ENCODE assay signal across 22 cellular contexts in genomic region chr1:26780344-26780957, GRCh38. TPM values are rescaled to one million over a fixed set of nuclear protein-coding genes. Genes with fewer than 3 reads are reported as not detected.
DNase-seq lines count a peak whose midpoint lies in the region; ATAC-seq and TF ChIP-seq lines count a peak whose summit lies in the region.
"Had no signal": no experiment of that assay in that cellular context is flagged by ENCODE, and none has a peak within 500 bp of the region (broad histone marks: within the 10 kb centered on the region; RNA-seq: fewer than 3 reads in every experiment).

No MANE protein-coding gene starts in this region.

- peak overlapping the region; percentile 5 for H3K27ac Mint-ChIP-seq in activated naive CD4-positive, alpha-beta T cell treated with anti-CD3 and anti-CD28 coated beads for 36 hours
- H3K27ac Mint-ChIP-seq in T-helper 17 cell (peak overlapping the region; percentile 89), immature natural killer cell (peak overlapping the region in 4 of 6 donors; percentile 10 to 72 (median 62))
- peak overlapping the region; percentile 67 for H3K27ac Mint-ChIP-seq in stimulated activated effector memory CD8-positive, alpha-beta T cell treated with anti-CD3 and anti-CD28 coated beads, Interleukin-12 subunit alpha, Interleukin-12 subunit beta, amount 100 ng/mL, for 72 hours
- H3K27ac Mint-ChIP-seq: type B pancreatic cell had no signal

- no peaks in the 10 kb centered on the region for H3K9me3 Mint-ChIP-seq in activated naive CD4-positive, alpha-beta T cell treated with anti-CD3 and anti-CD28 coated beads for 36 hours
- no peaks in the 10 kb centered on the region for H3K9me3 Mint-ChIP-seq in immature natural killer cell
- H3K9me3 Mint-ChIP-seq in stimulated activated effector memory CD8-positive, alpha-beta T cell treated with anti-CD3 and anti-CD28 coated beads, Interleukin-12 subunit alpha, Interleukin-12 subunit beta, amount 100 ng/mL, for 72 hours: no peaks in the 10 kb centered on the region
- H3K9me3 Mint-ChIP-seq: activated T-helper 1 cell treated with anti-CD3 and anti-CD28 coated beads, Interleukin-12 subunit alpha, Interleukin-12 subunit beta, Interleukin-2, Interleukin-4 antibody, amounts not matched to agents 30 ng/mL and 10 ng/mL and 1 ng/mL, durations not matched to agents 14 hours and 24 hours and 36 hours; endodermal cell; neural crest cell; type B pancreatic cell had no signal

- no peak for ATAC-seq in T-helper 17 cell
- peak; percentile 42 for ATAC-seq in stimulated activated effector memory CD8-positive, alpha-beta T cell treated with anti-CD3 and anti-CD28 coated beads, Interleukin-12 subunit alpha, Interleukin-12 subunit beta, amount 100 ng/mL, for 72 hours
- ATAC-seq: heart right ventricle had no signal

- H3K36me3 Mint-ChIP-seq in activated naive CD4-positive, alpha-beta T cell treated with anti-CD3 and anti-CD28 coated beads for 36 hours (ENCODE audit: low read depth): peaks cover 40% of the 10 kb centered on the region
- H3K36me3 Mint-ChIP-seq in T-helper 17 cell (ENCODE audit: low read depth): peaks cover 11% of the 10 kb centered on the region
- peaks cover 23 to 49% (median 41%) of the 10 kb centered on the region in 3 donors for H3K36me3 Mint-ChIP-seq in immature natural killer cell
- peaks cover 76% of the 10 kb centered on the region for H3K36me3 Mint-ChIP-seq in stimulated activated effector memory CD8-positive, alpha-beta T cell treated with anti-CD3 and anti-CD28 coated beads, Interleukin-12 subunit alpha, Interleukin-12 subunit beta, amount 100 ng/mL, for 72 hours

- no peak for DNase-seq in activated naive CD4-positive, alpha-beta T cell treated with anti-CD3 and anti-CD28 coated beads for 36 hours
- no peak for DNase-seq in activated naive CD4-positive, alpha-beta T cell treated with Interleukin-2 at 50 U/mL for 16 hours
- DNase-seq in T-helper 17 cell (no peak), immature natural killer cell (no peak), NCI-H146 (lab: John Stamatoyannopoulos, UW) (no peak), WERI-Rb-1 (no peak)
- DNase-seq in stimulated activated effector memory CD8-positive, alpha-beta T cell treated with anti-CD3 and anti-CD28 coated beads, Interleukin-12 subunit alpha, Interleukin-12 subunit beta, amount 100 ng/mL, for 72 hours (ENCODE audit: low spot score in 2 of 2): no peak
- no peak for DNase-seq in stimulated activated CD4-positive, alpha-beta T cell treated with anti-CD3 and anti-CD28 coated beads, Interleukin-2, amount 100 ng/mL, for 48 hours
- DNase-seq: ACHN; activated CD4-positive, alpha-beta T cell treated with anti-CD3 and anti-CD28 coated beads, Interleukin-2, amount 50 U/mL, for 48 hours; cerebellar nuclear complex; DMS53; endodermal cell; GM23248; heart right ventricle; mesendoderm; NCI-H1436 treated with DMSO at 0.1 percent for 48 hours; NCI-H226; spleen had no signal

- intact Hi-C loops in activated naive CD4-positive, alpha-beta T cell treated with anti-CD3 and anti-CD28 coated beads for 36 hours (cut with micrococcal nuclease): no loop called here

- no peak overlapping the region for H3K4me3 ChIP-seq in WERI-Rb-1 (ENCODE audit: low read depth, low read length)
- H3K4me3 ChIP-seq: GM23248, heart right ventricle, spleen had no signal

- no peak for TF ChIP-seq CTCF in WERI-Rb-1 (IDR thresholded peaks at IDR 0.05; ENCODE audit: low read depth, low read length)

- H3K27ac ChIP-seq in WERI-Rb-1: no peak overlapping the region
- H3K27ac ChIP-seq: GM23248 had no signal

- H3K4me1 Mint-ChIP-seq in activated naive CD4-positive, alpha-beta T cell treated with anti-CD3 and anti-CD28 coated beads for 36 hours (ENCODE audit: low read depth): peaks cover 24% of the 10 kb centered on the region
- H3K4me1 Mint-ChIP-seq in T-helper 17 cell (peaks cover 35% of the 10 kb centered on the region), immature natural killer cell (peaks cover 60 to 68% of the 10 kb centered on the region in 2 donors)
- H3K4me1 Mint-ChIP-seq in stimulated activated effector memory CD8-positive, alpha-beta T cell treated with anti-CD3 and anti-CD28 coated beads, Interleukin-12 subunit alpha, Interleukin-12 subunit beta, amount 100 ng/mL, for 72 hours: peaks cover 64% of the 10 kb centered on the region

- H3K36me3 ChIP-seq in WERI-Rb-1: peaks cover 74% of the 10 kb centered on the region

- no peak overlapping the region for H3K4me3 Mint-ChIP-seq in activated naive CD4-positive, alpha-beta T cell treated with anti-CD3 and anti-CD28 coated beads for 36 hours
- H3K4me3 Mint-ChIP-seq in T-helper 17 cell: no peak overlapping the region
- H3K4me3 Mint-ChIP-seq in immature natural killer cell: no peak overlapping the region
- no peak overlapping the region for H3K4me3 Mint-ChIP-seq in stimulated activated effector memory CD8-positive, alpha-beta T cell treated with anti-CD3 and anti-CD28 coated beads, Interleukin-12 subunit alpha, Interleukin-12 subunit beta, amount 100 ng/mL, for 72 hours
- H3K4me3 Mint-ChIP-seq: activated T-helper 1 cell treated with anti-CD3 and anti-CD28 coated beads, Interleukin-12 subunit alpha, Interleukin-12 subunit beta, Interleukin-2, Interleukin-4 antibody, amounts not matched to agents 30 ng/mL and 10 ng/mL and 1 ng/mL, durations not matched to agents 14 hours and 24 hours and 36 hours; endodermal cell; neural crest cell; type B pancreatic cell had no signal

- CTCF ChIA-PET in activated naive CD4-positive, alpha-beta T cell treated with anti-CD3 and anti-CD28 coated beads for 36 hours (lab: Charles Lee): interaction anchor here (0.6 kb wide), 1 partner anchor 98 kb away, joined by 3 read pairs; no protein-coding TSS in a partner anchor

- H3K9me3 ChIP-seq in T-helper 17 cell (ENCODE audit: control insufficient read depth, low read length, poor library complexity, severe bottlenecking) (no peaks in the 10 kb centered on the region), WERI-Rb-1 (ENCODE audit: severe bottlenecking) (no peaks in the 10 kb centered on the region)
- H3K9me3 ChIP-seq: heart right ventricle, spleen had no signal

- H3K27me3 Mint-ChIP-seq in activated naive CD4-positive, alpha-beta T cell treated with anti-CD3 and anti-CD28 coated beads for 36 hours (ENCODE audit: low read depth): no peaks in the 10 kb centered on the region
- H3K27me3 Mint-ChIP-seq in T-helper 17 cell: no peaks in the 10 kb centered on the region
- peaks cover 1 to 12% (median 5%) of the 10 kb centered on the region in 3 donors for H3K27me3 Mint-ChIP-seq in immature natural killer cell (ENCODE audit: low read depth in 3 of 3)
- H3K27me3 Mint-ChIP-seq: type B pancreatic cell had no signal

- no peaks in the 10 kb centered on the region for H3K27me3 ChIP-seq in WERI-Rb-1 (ENCODE audit: insufficient read depth, low read depth, severe bottlenecking)
- H3K27me3 ChIP-seq: heart right ventricle, spleen had no signal

RNA-seq across cellular contexts. Expression of gene PIGV, which starts 7.3 kb away (rescaled TPM):
- 10 to 100 TPM; 10.6 to 11.2 TPM for total RNA-seq in activated naive CD4-positive, alpha-beta T cell treated with anti-CD3 and anti-CD28 coated beads for 36 hours
- total RNA-seq in T-helper 17 cell: 10 to 100 TPM; 12.0 to 14.3 TPM
- 10 to 100 TPM in 2 of 3 donors, 1 to 10 TPM in 1; 9.8 to 20.0 (median 13.7) TPM for polyA plus RNA-seq in immature natural killer cell

RNA-seq across cellular contexts. Expression of gene ZDHHC18, which starts 46.0 kb away (rescaled TPM):
- total RNA-seq in activated naive CD4-positive, alpha-beta T cell treated with anti-CD3 and anti-CD28 coated beads for 36 hours: 10 to 100 TPM; 37.3 to 39.0 TPM
- 10 to 100 TPM; 70.2 to 71.2 TPM for total RNA-seq in T-helper 17 cell
- polyA plus RNA-seq in immature natural killer cell: 1 to 10 TPM; 7.3 to 8.8 (median 7.8) TPM

Comparison
In these comparisons a context has a peak if more than half of its experiments do, and no peak if none do; other contexts are left out.
1. H3K27ac Mint-ChIP-seq: peak in every context shown above with its lines; median percentile 89 in T-helper 17 cell; 67 in stimulated activated effector memory CD8-positive, alpha-beta T cell treated with anti-CD3 and anti-CD28 coated beads, Interleukin-12 subunit alpha, Interleukin-12 subunit beta, amount 100 ng/mL, for 72 hours; 62 in immature natural killer cell; 5 in activated naive CD4-positive, alpha-beta T cell treated with anti-CD3 and anti-CD28 coated beads for 36 hours.